Comparison of ENCODE assay signal across 8 cellular contexts in genomic region chr12:50283924-50284236, GRCh38. TPM values are rescaled to one million over a fixed set of nuclear protein-coding genes. Genes with fewer than 3 reads are reported as not detected.
DNase-seq lines count a peak whose midpoint lies in the region; ATAC-seq and TF ChIP-seq lines count a peak whose summit lies in the region.

No MANE protein-coding gene starts in this region.

- TF ChIP-seq EP300 in upper lobe of left lung (IDR thresholded peaks at IDR 0.05): no peak

- peak; percentile 22 to 32 for ATAC-seq in lower lobe of right lung
- ATAC-seq in upper lobe of left lung (ENCODE audit: low FRiP score in 2 of 2): peak; percentile 17 to 39
- no peak for ATAC-seq in HG02610 (IDR thresholded peaks at IDR 0.05; ENCODE audit: unreplicated experiment)

- no peak for TF ChIP-seq CTCF in LNCaP clone FGC (IDR thresholded peaks at IDR 0.05; ENCODE audit: control insufficient read depth, extremely low read depth, insufficient read depth)
- no peak for TF ChIP-seq CTCF in lower lobe of right lung (IDR thresholded peaks at IDR 0.05)
- TF ChIP-seq CTCF in upper lobe of left lung (IDR thresholded peaks at IDR 0.05): no peak

- 25% methylated on average over 6 of the region's 6 CpGs for WGBS in upper lobe of left lung, 2 donors

- H3K4me1 ChIP-seq in lower lobe of right lung (peaks cover 42% of the 10 kb centered on the region), upper lobe of left lung (peaks cover 20 to 60% (median 30%) of the 10 kb centered on the region in 4 donors)

- H3K27me3 ChIP-seq in lower lobe of right lung (ENCODE audit: low read depth) (no peaks in the 10 kb centered on the region), upper lobe of left lung (no peaks in the 10 kb centered on the region)

- H3K9me3 ChIP-seq in lower lobe of right lung (no peaks in the 10 kb centered on the region), upper lobe of left lung (no peaks in the 10 kb centered on the region)

- H3K27ac ChIP-seq in caudate nucleus (ENCODE audit: low read depth, low read length) (peak overlapping the region; percentile 84), lower lobe of right lung (peak overlapping the region; percentile 87), upper lobe of left lung (peak overlapping the region; percentile 82 to 89 (median 88))

- H3K36me3 ChIP-seq in lower lobe of right lung: no peaks in the 10 kb centered on the region
- H3K36me3 ChIP-seq in upper lobe of left lung: no peaks in the 10 kb centered on the region

- DNase-seq in NOMO-1 treated with DMSO at 0.1 percent for 48 hours (lab: John Stamatoyannopoulos, UW; ENCODE audit: unreplicated experiment) (peak; percentile 20), NOMO-1 treated with dmso at 0.1 percent for 144 hours (lab: John Stamatoyannopoulos, UW; ENCODE audit: unreplicated experiment) (no peak), LNCaP clone FGC (ENCODE audit: low read depth) (no peak), caudate nucleus (lab: John Stamatoyannopoulos, UW) (peak in 2 of 61 donors; percentile 33 to 38), lower lobe of right lung (no peak), upper lobe of left lung (no peak)
- no peak for DNase-seq in stimulated activated CD4-positive, alpha-beta T cell treated with anti-CD3 and anti-CD28 coated beads, Interleukin-12 subunit alpha, Interleukin-12 subunit beta, amount 100 ng/mL, for 4 hours

- TF ChIP-seq POLR2A in upper lobe of left lung (IDR thresholded peaks at IDR 0.05): no peak

- H3K4me3 ChIP-seq in LNCaP clone FGC (ENCODE audit: low read depth, low read length) (peak overlapping the region; percentile 83), lower lobe of right lung (peak overlapping the region; percentile 94), upper lobe of left lung (peak overlapping the region in 3 of 4 donors; percentile 76 to 88 (median 83))

- intact Hi-C loops in lower lobe of right lung (cut with DNase I): no loop called here

RNA-seq across cellular contexts. Expression of gene LIMA1, which starts 0.6 kb away (rescaled TPM):
- total RNA-seq in lower lobe of right lung (76.6 TPM), upper lobe of left lung (100 to 1,000 TPM in 1 of 6 donors, 10 to 100 TPM in 5; 55.2 to 126 (median 68.8) TPM)
